Comparison of ENCODE assay signal across 18 cellular contexts in genomic region chr14:88698651-88699050, GRCh38.
"Had no signal": no experiment of that assay in that cellular context is flagged by ENCODE, and none has a peak within 500 bp of the region (broad histone marks: within the 10 kb centered on the region; RNA-seq: fewer than 3 reads in every experiment).

No MANE protein-coding gene starts in this region.

- H3K4me1 Mint-ChIP-seq: immature natural killer cell; naive thymus-derived CD8-positive, alpha-beta T cell; stimulated activated naive B cell treated with anti-CD40 and anti-IgM and Interleukin-4, amounts not matched to agents 10 μg/mL and 1 μg/mL and 100 μg/mL, for 72 hours; stimulated activated naive CD8-positive, alpha-beta T cell treated with anti-CD3 and anti-CD28 coated beads, Interleukin-15, amount 100 ng/mL, for 72 hours had no signal

- H3K9me3 Mint-ChIP-seq: naive thymus-derived CD8-positive, alpha-beta T cell; stimulated activated naive B cell treated with anti-CD40 and anti-IgM and Interleukin-4, amounts not matched to agents 10 μg/mL and 1 μg/mL and 100 μg/mL, for 72 hours; stimulated activated naive CD8-positive, alpha-beta T cell treated with anti-CD3 and anti-CD28 coated beads, Interleukin-15, amount 100 ng/mL, for 72 hours had no signal

- DNase-seq: effector memory CD4-positive, alpha-beta T cell; immature natural killer cell; kidney; mucosa of descending colon; naive thymus-derived CD8-positive, alpha-beta T cell; psoas muscle; sigmoid colon; stimulated activated CD4-positive, alpha-beta T cell treated with anti-CD3 and anti-CD28 coated beads, Interleukin-2, amount 100 ng/mL, for 24 hours; stimulated activated CD4-positive, alpha-beta T cell treated with anti-CD3 and anti-CD28 coated beads, Interleukin-4, amount 100 ng/mL, for 4 hours; stimulated activated naive B cell treated with anti-CD40 and anti-IgM and Interleukin-4, amounts not matched to agents 10 μg/mL and 1 μg/mL and 100 μg/mL, for 72 hours; stimulated activated naive CD8-positive, alpha-beta T cell treated with anti-CD3 and anti-CD28 coated beads, Interleukin-15, amount 100 ng/mL, for 72 hours; testis had no signal

- FAIRE-seq: endothelial cell of umbilical vein, kidney had no signal

- H3K27me3 Mint-ChIP-seq: naive thymus-derived CD8-positive, alpha-beta T cell; stimulated activated naive B cell treated with anti-CD40 and anti-IgM and Interleukin-4, amounts not matched to agents 10 μg/mL and 1 μg/mL and 100 μg/mL, for 72 hours; stimulated activated naive CD8-positive, alpha-beta T cell treated with anti-CD3 and anti-CD28 coated beads, Interleukin-15, amount 100 ng/mL, for 72 hours had no signal

- ATAC-seq: mucosa of descending colon; naive thymus-derived CD8-positive, alpha-beta T cell; psoas muscle; stimulated activated naive B cell treated with anti-CD40 and anti-IgM and Interleukin-4, amounts not matched to agents 10 μg/mL and 1 μg/mL and 100 μg/mL, for 72 hours; stimulated activated naive CD8-positive, alpha-beta T cell treated with anti-CD3 and anti-CD28 coated beads, Interleukin-15, amount 100 ng/mL, for 72 hours had no signal

- H3K4me1 ChIP-seq: esophagus muscularis mucosa, psoas muscle, right atrium auricular region, sigmoid colon, testis, tibial nerve had no signal

- H3K4me3 ChIP-seq: esophagus muscularis mucosa, mucosa of descending colon, psoas muscle, right atrium auricular region, sigmoid colon, skin epidermis, testis, tibial nerve had no signal

- H3K27ac Mint-ChIP-seq: immature natural killer cell; stimulated activated naive B cell treated with anti-CD40 and anti-IgM and Interleukin-4, amounts not matched to agents 10 μg/mL and 1 μg/mL and 100 μg/mL, for 72 hours; stimulated activated naive CD8-positive, alpha-beta T cell treated with anti-CD3 and anti-CD28 coated beads, Interleukin-15, amount 100 ng/mL, for 72 hours had no signal

- H3K9me3 ChIP-seq: esophagus muscularis mucosa, mucosa of descending colon, neutrophil, psoas muscle, right atrium auricular region, sigmoid colon, testis, tibial nerve had no signal

- H3K4me3 Mint-ChIP-seq: immature natural killer cell; naive thymus-derived CD8-positive, alpha-beta T cell; stimulated activated naive B cell treated with anti-CD40 and anti-IgM and Interleukin-4, amounts not matched to agents 10 μg/mL and 1 μg/mL and 100 μg/mL, for 72 hours; stimulated activated naive CD8-positive, alpha-beta T cell treated with anti-CD3 and anti-CD28 coated beads, Interleukin-15, amount 100 ng/mL, for 72 hours had no signal

- H3K27ac ChIP-seq: esophagus muscularis mucosa, neutrophil, psoas muscle, right atrium auricular region, sigmoid colon, skin epidermis, testis, tibial nerve had no signal

- H3K27me3 ChIP-seq: esophagus muscularis mucosa, neutrophil, right atrium auricular region, sigmoid colon, testis, tibial nerve had no signal

- H3K36me3 ChIP-seq: esophagus muscularis mucosa, neutrophil, right atrium auricular region, sigmoid colon, tibial nerve had no signal
